In the genomic region with DNA sequence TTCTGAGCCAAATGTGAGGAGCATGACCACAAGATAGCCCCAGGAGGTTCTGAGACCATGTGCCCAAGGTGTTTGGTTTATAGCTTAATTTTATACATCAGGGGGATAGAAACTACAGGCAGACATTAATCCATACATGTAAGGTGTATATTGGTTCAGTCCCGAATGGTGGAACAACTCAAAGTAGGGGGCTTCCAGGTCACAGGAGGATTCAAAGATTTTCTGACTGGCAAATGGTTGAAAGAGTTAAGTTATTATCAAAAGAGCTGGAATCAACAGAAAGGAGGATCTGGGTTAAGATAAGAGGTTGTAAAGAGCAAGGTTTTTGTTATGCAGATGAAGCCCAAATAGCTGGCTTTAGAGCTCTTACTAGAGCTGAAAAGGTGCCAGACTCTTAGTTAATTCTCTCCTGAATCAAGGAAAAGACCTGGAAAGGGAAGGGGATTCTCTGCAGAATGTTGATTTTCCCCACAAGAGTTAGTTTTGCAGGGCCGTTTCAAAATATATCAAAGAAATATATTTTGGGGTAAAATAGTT, we compare ENCODE assay signal across 12 cellular contexts.
"Had no signal": no experiment of that assay in that cellular context is flagged by ENCODE, and none has a peak within 500 bp of the region (broad histone marks: within the 10 kb centered on the region; RNA-seq: fewer than 3 reads in every experiment).

No MANE protein-coding gene starts in this region.

- H3K27ac Mint-ChIP-seq: activated CD4-positive, alpha-beta memory T cell treated with anti-CD3 and anti-CD28 coated beads for 36 hours; activated naive CD8-positive, alpha-beta T cell treated with anti-CD3 and anti-CD28 coated beads for 36 hours; stimulated activated naive CD8-positive, alpha-beta T cell treated with anti-CD3 and anti-CD28 coated beads, Interleukin-15, Interleukin-2, amounts not matched to agents 100 ng/mL and 50 ng/mL, for 24 hours had no signal

- H3K36me3 ChIP-seq: pancreas had no signal

- H3K27me3 Mint-ChIP-seq: activated CD4-positive, alpha-beta memory T cell treated with anti-CD3 and anti-CD28 coated beads for 36 hours; activated naive CD8-positive, alpha-beta T cell treated with anti-CD3 and anti-CD28 coated beads for 36 hours; stimulated activated naive CD8-positive, alpha-beta T cell treated with anti-CD3 and anti-CD28 coated beads, Interleukin-15, Interleukin-2, amounts not matched to agents 100 ng/mL and 50 ng/mL, for 24 hours had no signal

- H3K4me3 ChIP-seq: pancreas had no signal

- ATAC-seq: left ventricle myocardium superior had no signal

- H3K4me3 Mint-ChIP-seq: activated CD4-positive, alpha-beta memory T cell treated with anti-CD3 and anti-CD28 coated beads for 36 hours; activated naive CD8-positive, alpha-beta T cell treated with anti-CD3 and anti-CD28 coated beads for 36 hours; stimulated activated naive CD8-positive, alpha-beta T cell treated with anti-CD3 and anti-CD28 coated beads, Interleukin-15, Interleukin-2, amounts not matched to agents 100 ng/mL and 50 ng/mL, for 24 hours had no signal

- DNase-seq: activated CD4-positive, alpha-beta memory T cell treated with anti-CD3 and anti-CD28 coated beads for 36 hours; activated CD4-positive, CD25-positive, alpha-beta regulatory T cell treated with anti-CD3 and anti-CD28 coated beads, Interleukin-2, amount 50 U/mL, for 72 hours; activated gamma-delta T cell treated with Interleukin-2 at 50 U/mL for 16 hours; activated naive CD8-positive, alpha-beta T cell treated with anti-CD3 and anti-CD28 coated beads for 36 hours; activated T-cell treated with anti-CD3 and anti-CD28 coated beads, Interleukin-2, amount 50 U/mL, for 48 hours; dermis blood vessel endothelial cell; erythroblast; hippocampal formation; left ventricle myocardium superior; pancreas; stimulated activated CD4-positive, alpha-beta T cell treated with anti-CD3 and anti-CD28 coated beads, Interleukin-4, amount 100 ng/mL, for 24 hours had no signal

- H3K4me1 Mint-ChIP-seq: activated naive CD8-positive, alpha-beta T cell treated with anti-CD3 and anti-CD28 coated beads for 36 hours had no signal

- H3K9me3 ChIP-seq: pancreas had no signal

- H3K27me3 ChIP-seq: pancreas had no signal

- H3K36me3 Mint-ChIP-seq: activated CD4-positive, alpha-beta memory T cell treated with anti-CD3 and anti-CD28 coated beads for 36 hours; activated naive CD8-positive, alpha-beta T cell treated with anti-CD3 and anti-CD28 coated beads for 36 hours had no signal

- H3K27ac ChIP-seq: pancreas had no signal
